ENCODE assay signal across 13 cellular contexts in the genomic region with DNA sequence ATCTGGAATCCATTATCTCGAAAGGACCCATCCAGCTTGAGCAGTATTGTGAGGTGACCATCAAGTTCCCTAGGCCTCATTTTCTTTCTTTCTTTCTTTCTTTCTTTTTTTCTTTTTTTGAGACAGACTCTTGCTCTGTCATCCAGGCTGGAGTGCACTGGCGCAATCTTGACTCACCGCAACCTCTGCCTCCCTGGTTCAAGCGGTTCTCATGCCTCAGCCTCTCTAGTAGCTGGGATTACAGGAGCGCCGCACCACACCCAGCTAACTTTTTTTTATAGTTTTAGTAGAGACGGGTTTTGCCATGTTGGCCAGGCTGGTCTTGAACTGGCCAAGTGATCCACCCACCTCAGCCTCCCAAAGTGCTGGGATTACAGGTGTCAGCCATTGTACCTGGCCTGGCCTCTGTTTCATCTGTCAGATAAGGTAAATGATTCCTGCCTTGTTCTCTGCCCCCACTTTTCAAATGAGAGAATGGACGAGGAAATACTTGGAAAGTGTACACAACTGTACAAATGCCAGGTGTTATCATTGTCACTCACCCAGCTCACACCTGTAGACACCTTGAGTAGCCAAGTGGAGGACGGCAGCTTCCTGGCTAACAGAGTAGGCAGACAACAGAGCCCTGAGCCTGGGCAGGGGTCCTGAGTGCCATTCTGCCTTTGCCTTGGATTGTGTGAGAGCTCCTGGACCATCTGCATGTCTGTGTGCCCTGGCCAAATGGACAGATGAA. TPM values are rescaled to one million over a fixed set of nuclear protein-coding genes. Genes with fewer than 3 reads are reported as not detected.
A peak's percentile ranks its signal among the peaks of the same experiment; 100 is the strongest.
DNase-seq lines count a peak whose midpoint lies in the region; ATAC-seq and TF ChIP-seq lines count a peak whose summit lies in the region.
"Had no signal": no experiment of that assay in that cellular context is flagged by ENCODE, and none has a peak within 500 bp of the region (broad histone marks: within the 10 kb centered on the region; RNA-seq: fewer than 3 reads in every experiment).

No MANE protein-coding gene starts in this region.

- no peak for ATAC-seq in naive thymus-derived CD8-positive, alpha-beta T cell
- ATAC-seq in HG02678 (IDR thresholded peaks at IDR 0.05; ENCODE audit: unreplicated experiment) (no peak), GM19035 (IDR thresholded peaks at IDR 0.05; ENCODE audit: unreplicated experiment) (no peak)

- H3K9me3 Mint-ChIP-seq in naive thymus-derived CD8-positive, alpha-beta T cell = no peaks in the 10 kb centered on the region
- H3K9me3 Mint-ChIP-seq in activated T-helper 1 cell treated with anti-CD3 and anti-CD28 coated beads, Interleukin-12 subunit alpha, Interleukin-12 subunit beta, Interleukin-2, Interleukin-4 antibody, amounts not matched to agents 30 ng/mL and 10 ng/mL and 1 ng/mL, durations not matched to agents 14 hours and 24 hours and 36 hours = no peaks in the 10 kb centered on the region
- H3K9me3 Mint-ChIP-seq: activated CD4-positive, alpha-beta memory T cell treated with anti-CD3 and anti-CD28 coated beads for 36 hours had no signal

- H3K27ac Mint-ChIP-seq in naive thymus-derived CD8-positive, alpha-beta T cell = peak overlapping the region in 8 of 10 donors; percentile 20 to 76 (median 46)
- no peak overlapping the region for H3K27ac Mint-ChIP-seq in activated T-helper 1 cell treated with anti-CD3 and anti-CD28 coated beads, Interleukin-12 subunit alpha, Interleukin-12 subunit beta, Interleukin-2, Interleukin-4 antibody, amounts not matched to agents 30 ng/mL and 10 ng/mL and 1 ng/mL, durations not matched to agents 14 hours and 24 hours and 36 hours
- H3K27ac Mint-ChIP-seq: activated CD4-positive, alpha-beta memory T cell treated with anti-CD3 and anti-CD28 coated beads for 36 hours had no signal

- H3K36me3 Mint-ChIP-seq in naive thymus-derived CD8-positive, alpha-beta T cell = peaks cover 0 to 17% (median 0%) of the 10 kb centered on the region in 3 donors
- peaks cover 14% of the 10 kb centered on the region for H3K36me3 Mint-ChIP-seq in activated T-helper 1 cell treated with anti-CD3 and anti-CD28 coated beads, Interleukin-12 subunit alpha, Interleukin-12 subunit beta, Interleukin-2, Interleukin-4 antibody, amounts not matched to agents 30 ng/mL and 10 ng/mL and 1 ng/mL, durations not matched to agents 14 hours and 24 hours and 36 hours (ENCODE audit: low read depth)

- peak overlapping the region in 1 of 10 donors; percentile 24 for H3K4me3 Mint-ChIP-seq in naive thymus-derived CD8-positive, alpha-beta T cell
- no peak overlapping the region for H3K4me3 Mint-ChIP-seq in activated T-helper 1 cell treated with anti-CD3 and anti-CD28 coated beads, Interleukin-12 subunit alpha, Interleukin-12 subunit beta, Interleukin-2, Interleukin-4 antibody, amounts not matched to agents 30 ng/mL and 10 ng/mL and 1 ng/mL, durations not matched to agents 14 hours and 24 hours and 36 hours
- H3K4me3 Mint-ChIP-seq: activated CD4-positive, alpha-beta memory T cell treated with anti-CD3 and anti-CD28 coated beads for 36 hours had no signal

- POLR2A ChIA-PET in naive thymus-derived CD8-positive, alpha-beta T cell (lab: Charles Lee) = interaction anchor here (1.0 kb wide), 1 partner anchor 15 kb away, joined by 3 read pairs; no protein-coding TSS in a partner anchor

- peaks cover 0 to 4% (median 0%) of the 10 kb centered on the region in 45 donors for H3K27me3 ChIP-seq in dorsolateral prefrontal cortex

- peak overlapping the region in 43 of 59 donors; percentile 8 to 82 (median 62) for H3K27ac ChIP-seq in dorsolateral prefrontal cortex

- H3K27me3 Mint-ChIP-seq in naive thymus-derived CD8-positive, alpha-beta T cell = no peaks in the 10 kb centered on the region
- no peaks in the 10 kb centered on the region for H3K27me3 Mint-ChIP-seq in activated T-helper 1 cell treated with anti-CD3 and anti-CD28 coated beads, Interleukin-12 subunit alpha, Interleukin-12 subunit beta, Interleukin-2, Interleukin-4 antibody, amounts not matched to agents 30 ng/mL and 10 ng/mL and 1 ng/mL, durations not matched to agents 14 hours and 24 hours and 36 hours (ENCODE audit: insufficient read depth)
- H3K27me3 Mint-ChIP-seq: activated CD4-positive, alpha-beta memory T cell treated with anti-CD3 and anti-CD28 coated beads for 36 hours had no signal

- peak; percentile 33 for DNase-seq in AG10803 (ENCODE audit: low read depth)
- peak; percentile 69 for DNase-seq in LNCaP clone FGC (ENCODE audit: low read depth)
- no peak for DNase-seq in dorsolateral prefrontal cortex
- DNase-seq in naive thymus-derived CD8-positive, alpha-beta T cell = no peak
- DNase-seq in activated T-helper 1 cell treated with anti-CD3 and anti-CD28 coated beads, Interleukin-12 subunit alpha, Interleukin-12 subunit beta, Interleukin-2, Interleukin-4 antibody, amounts not matched to agents 30 ng/mL and 10 ng/mL and 1 ng/mL, durations not matched to agents 14 hours and 24 hours and 36 hours (ENCODE audit: low spot score) = no peak
- no peak for DNase-seq in AML-193 (lab: John Stamatoyannopoulos, UW)
- DNase-seq: activated CD4-positive, alpha-beta memory T cell treated with anti-CD3 and anti-CD28 coated beads for 36 hours; anterior cingulate cortex; NCI-H1694 treated with DMSO at 0.1 percent for 48 hours; retina; SIG-M5 had no signal

- no peak for TF ChIP-seq CTCF in AG10803 (conservative IDR thresholded peaks at IDR 0.05; ENCODE audit: low read length)
- no peak for TF ChIP-seq CTCF in LNCaP clone FGC (IDR thresholded peaks at IDR 0.05; ENCODE audit: control insufficient read depth, extremely low read depth, insufficient read depth)
- TF ChIP-seq CTCF in dorsolateral prefrontal cortex (IDR thresholded peaks at IDR 0.05 in 54 of 56, conservative IDR thresholded peaks at IDR 0.05 in 2 of 56; ENCODE audit: low read depth in 1 of 56, partially characterized antibody in 56 of 56) = no peak

- peaks cover 41 to 82% (median 72%) of the 10 kb centered on the region in 4 donors for H3K4me1 Mint-ChIP-seq in naive thymus-derived CD8-positive, alpha-beta T cell
- peaks cover 61% of the 10 kb centered on the region for H3K4me1 Mint-ChIP-seq in activated T-helper 1 cell treated with anti-CD3 and anti-CD28 coated beads, Interleukin-12 subunit alpha, Interleukin-12 subunit beta, Interleukin-2, Interleukin-4 antibody, amounts not matched to agents 30 ng/mL and 10 ng/mL and 1 ng/mL, durations not matched to agents 14 hours and 24 hours and 36 hours (ENCODE audit: low read depth)

- intact Hi-C loops in dorsolateral prefrontal cortex (cut with DNase I) = no loop called here
- intact Hi-C loops in activated T-helper 1 cell treated with anti-CD3 and anti-CD28 coated beads, Interleukin-12 subunit alpha, Interleukin-12 subunit beta, Interleukin-2, Interleukin-4 antibody, amounts not matched to agents 30 ng/mL and 10 ng/mL and 1 ng/mL, durations not matched to agents 14 hours and 24 hours and 36 hours (cut with micrococcal nuclease) = no loop called here

- H3K4me3 ChIP-seq in AG10803 (ENCODE audit: low read length) = no peak overlapping the region
- H3K4me3 ChIP-seq in LNCaP clone FGC (ENCODE audit: low read depth, low read length) = peak overlapping the region; percentile 26
- peak overlapping the region in 1 of 59 donors; percentile 6 for H3K4me3 ChIP-seq in dorsolateral prefrontal cortex

RNA-seq across cellular contexts. Expression of gene HK1, which starts 54.1 kb away (rescaled TPM):
- total RNA-seq in dorsolateral prefrontal cortex = 100 to 1,000 TPM in 117 of 120 experiments, 10 to 100 TPM in 3; 65.9 to 249 (median 183) TPM
- 10 to 100 TPM; 63.5 to 67.1 TPM for total RNA-seq in naive thymus-derived CD8-positive, alpha-beta T cell
- 100 to 1,000 TPM in 1 of 3 donors, 10 to 100 TPM in 2; 89.9 to 129 (median 97.1) TPM for polyA plus RNA-seq in naive thymus-derived CD8-positive, alpha-beta T cell
- 155 and 161 TPM in 2 replicates for total RNA-seq in activated T-helper 1 cell treated with anti-CD3 and anti-CD28 coated beads, Interleukin-12 subunit alpha, Interleukin-12 subunit beta, Interleukin-2, Interleukin-4 antibody, amounts not matched to agents 30 ng/mL and 10 ng/mL and 1 ng/mL, durations not matched to agents 14 hours and 24 hours and 36 hours

Comparison
In these comparisons a context has a peak if more than half of its experiments do, and no peak if none do; other contexts are left out.
1. DNase-seq: peak in AG10803 (single experiment) and LNCaP clone FGC (single experiment); none in dorsolateral prefrontal cortex (0 of 10), naive thymus-derived CD8-positive, alpha-beta T cell (0 of 10), activated T-helper 1 cell treated with anti-CD3 and anti-CD28 coated beads, Interleukin-12 subunit alpha, Interleukin-12 subunit beta, Interleukin-2, Interleukin-4 antibody, amounts not matched to agents 30 ng/mL and 10 ng/mL and 1 ng/mL, durations not matched to agents 14 hours and 24 hours and 36 hours (single experiment) and AML-193 (0 of 2).